In the genomic region with DNA sequence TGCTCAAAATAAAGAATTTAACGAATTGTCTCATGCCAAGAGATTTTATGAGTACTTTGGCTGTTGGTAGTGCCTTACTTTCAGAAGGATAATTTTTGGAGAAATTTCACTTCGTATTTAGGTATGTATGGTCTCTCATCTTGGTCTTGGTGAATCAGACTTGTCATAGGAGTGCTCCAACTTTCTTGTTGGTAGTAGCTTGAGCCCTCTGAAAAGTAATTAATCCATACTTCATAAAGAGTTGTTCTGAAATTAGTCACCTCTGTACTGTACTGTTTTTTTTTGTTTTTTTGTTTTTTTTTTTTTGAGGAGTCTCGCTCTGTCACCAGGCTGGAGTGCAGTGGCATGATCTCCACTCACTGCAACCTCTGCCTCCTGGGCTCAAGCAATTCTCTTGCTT, we compare ENCODE assay signal across 27 cellular contexts. TPM values are rescaled to one million over a fixed set of nuclear protein-coding genes. Genes with fewer than 3 reads are reported as not detected.
A peak's percentile ranks its signal among the peaks of the same experiment; 100 is the strongest.
DNase-seq lines count a peak whose midpoint lies in the region; ATAC-seq and TF ChIP-seq lines count a peak whose summit lies in the region.
"Had no signal": no experiment of that assay in that cellular context is flagged by ENCODE, and none has a peak within 500 bp of the region (broad histone marks: within the 10 kb centered on the region; RNA-seq: fewer than 3 reads in every experiment).

No MANE protein-coding gene starts in this region.

- POLR2A ChIA-PET in CD8-positive, alpha-beta memory T cell (lab: Charles Lee): no interaction called here

- DNase-seq in GM06990 (ENCODE audit: extremely low read depth, insufficient read length): peak; percentile 26
- no peak for DNase-seq in activated T-helper 1 cell treated with anti-CD3 and anti-CD28 coated beads, Interleukin-12 subunit alpha, Interleukin-12 subunit beta, Interleukin-2, Interleukin-4 antibody, amounts not matched to agents 30 ng/mL and 10 ng/mL and 1 ng/mL, durations not matched to agents 14 hours and 24 hours and 36 hours (ENCODE audit: low spot score)
- no peak for DNase-seq in lower lobe of right lung
- no peak for DNase-seq in NCI-H446 (lab: John Stamatoyannopoulos, UW)
- DNase-seq in NCI-H2196 (lab: John Stamatoyannopoulos, UW; ENCODE audit: unreplicated experiment): no peak
- DNase-seq in CD8-positive, alpha-beta memory T cell: no peak
- DNase-seq: activated CD4-positive, CD25-positive, alpha-beta regulatory T cell; activated CD8-positive, alpha-beta T cell treated with anti-CD3 and anti-CD28 coated beads, Interleukin-2, amount 10 ng/mL, durations not matched to agents 7 days and 5 days; activated naive CD4-positive, alpha-beta T cell treated with Interleukin-2 at 50 U/mL for 16 hours; amniotic stem cell; head of caudate nucleus; IMR-90; kidney glomerular epithelial cell; mucosa of descending colon; NCI-H1105; NCI-H1930; NCI-H526 treated with DMSO at 0.1 percent for 48 hours; nephron progenitor cell; pancreas; retina; stimulated activated CD4-positive, alpha-beta T cell treated with anti-CD3 and anti-CD28 coated beads, Interleukin-1b, Interleukin-23, amount 100 ng/mL, for 48 hours; T-cell had no signal

- H3K4me3 Mint-ChIP-seq in activated T-helper 1 cell treated with anti-CD3 and anti-CD28 coated beads, Interleukin-12 subunit alpha, Interleukin-12 subunit beta, Interleukin-2, Interleukin-4 antibody, amounts not matched to agents 30 ng/mL and 10 ng/mL and 1 ng/mL, durations not matched to agents 14 hours and 24 hours and 36 hours: no peak overlapping the region
- H3K4me3 Mint-ChIP-seq in CD8-positive, alpha-beta memory T cell: no peak overlapping the region
- H3K4me3 Mint-ChIP-seq: activated CD8-positive, alpha-beta T cell treated with anti-CD3 and anti-CD28 coated beads, Interleukin-2, amount 10 ng/mL, durations not matched to agents 7 days and 5 days; nephron progenitor cell; T-cell; type B pancreatic cell had no signal

- TF ChIP-seq CTCF in GM06990 (IDR thresholded peaks at IDR 0.05; ENCODE audit: insufficient read depth, low read length, poor library complexity, severe bottlenecking) (no peak), lower lobe of right lung (IDR thresholded peaks at IDR 0.05) (no peak)

- peaks cover 65% of the 10 kb centered on the region for H3K4me1 Mint-ChIP-seq in activated T-helper 1 cell treated with anti-CD3 and anti-CD28 coated beads, Interleukin-12 subunit alpha, Interleukin-12 subunit beta, Interleukin-2, Interleukin-4 antibody, amounts not matched to agents 30 ng/mL and 10 ng/mL and 1 ng/mL, durations not matched to agents 14 hours and 24 hours and 36 hours (ENCODE audit: low read depth)
- H3K4me1 Mint-ChIP-seq in CD8-positive, alpha-beta memory T cell: peaks cover 12 to 22% (median 20%) of the 10 kb centered on the region in 3 donors

- peak overlapping the region; percentile 56 for H3K27ac Mint-ChIP-seq in activated T-helper 1 cell treated with anti-CD3 and anti-CD28 coated beads, Interleukin-12 subunit alpha, Interleukin-12 subunit beta, Interleukin-2, Interleukin-4 antibody, amounts not matched to agents 30 ng/mL and 10 ng/mL and 1 ng/mL, durations not matched to agents 14 hours and 24 hours and 36 hours
- no peak overlapping the region for H3K27ac Mint-ChIP-seq in CD8-positive, alpha-beta memory T cell
- H3K27ac Mint-ChIP-seq: activated CD8-positive, alpha-beta T cell treated with anti-CD3 and anti-CD28 coated beads, Interleukin-2, amount 10 ng/mL, durations not matched to agents 7 days and 5 days; nephron progenitor cell; T-cell; type B pancreatic cell had no signal

- H3K27me3 ChIP-seq in BLaER1 (no peaks in the 10 kb centered on the region), GM06990 (replicated peaks; ENCODE audit: control insufficient read depth, insufficient read depth, low read length) (no peaks in the 10 kb centered on the region), lower lobe of right lung (ENCODE audit: low read depth) (no peaks in the 10 kb centered on the region)
- H3K27me3 ChIP-seq in CD8-positive, alpha-beta memory T cell (ENCODE audit: insufficient read depth, low read length, poor library complexity, severe bottlenecking): no peaks in the 10 kb centered on the region
- H3K27me3 ChIP-seq: pancreas had no signal

- no peaks in the 10 kb centered on the region for H3K27me3 Mint-ChIP-seq in activated T-helper 1 cell treated with anti-CD3 and anti-CD28 coated beads, Interleukin-12 subunit alpha, Interleukin-12 subunit beta, Interleukin-2, Interleukin-4 antibody, amounts not matched to agents 30 ng/mL and 10 ng/mL and 1 ng/mL, durations not matched to agents 14 hours and 24 hours and 36 hours (ENCODE audit: insufficient read depth)
- H3K27me3 Mint-ChIP-seq in CD8-positive, alpha-beta memory T cell: no peaks in the 10 kb centered on the region
- H3K27me3 Mint-ChIP-seq: T-cell, type B pancreatic cell had no signal

- intact Hi-C loops in activated T-helper 1 cell treated with anti-CD3 and anti-CD28 coated beads, Interleukin-12 subunit alpha, Interleukin-12 subunit beta, Interleukin-2, Interleukin-4 antibody, amounts not matched to agents 30 ng/mL and 10 ng/mL and 1 ng/mL, durations not matched to agents 14 hours and 24 hours and 36 hours (cut with micrococcal nuclease): no loop called here
- intact Hi-C loops in lower lobe of right lung (cut with DNase I): no loop called here

- peaks cover 57% of the 10 kb centered on the region for H3K36me3 ChIP-seq in BLaER1
- H3K36me3 ChIP-seq in GM06990 (ENCODE audit: control insufficient read depth, insufficient read depth, low read length): no peaks in the 10 kb centered on the region
- H3K36me3 ChIP-seq in lower lobe of right lung: no peaks in the 10 kb centered on the region
- no peaks in the 10 kb centered on the region for H3K36me3 ChIP-seq in CD8-positive, alpha-beta memory T cell (ENCODE audit: insufficient read depth, low read length)
- H3K36me3 ChIP-seq: pancreas had no signal

- peaks cover 71% of the 10 kb centered on the region for H3K4me1 ChIP-seq in BLaER1
- peaks cover 51% of the 10 kb centered on the region for H3K4me1 ChIP-seq in lower lobe of right lung
- H3K4me1 ChIP-seq in CD8-positive, alpha-beta memory T cell (ENCODE audit: insufficient read depth, low read length): peaks cover 11% of the 10 kb centered on the region

- peak overlapping the region; percentile 62; the same call in 1 of the 2 replicates for H3K27ac ChIP-seq in BLaER1
- H3K27ac ChIP-seq in lower lobe of right lung: peak overlapping the region; percentile 38
- no peak overlapping the region for H3K27ac ChIP-seq in CD8-positive, alpha-beta memory T cell (ENCODE audit: low read depth, low read length)
- H3K27ac ChIP-seq: C4-2B had no signal

- H3K4me3 ChIP-seq in BLaER1 (no peak overlapping the region), GM06990 (replicated peaks; ENCODE audit: low read depth, low read length) (no peak overlapping the region), lower lobe of right lung (no peak overlapping the region)
- no peak overlapping the region for H3K4me3 ChIP-seq in CD8-positive, alpha-beta memory T cell (ENCODE audit: low read length)
- H3K4me3 ChIP-seq: lung, mucosa of descending colon, pancreas, smooth muscle cell had no signal

- peak overlapping the region; percentile 71 for H3K4me2 ChIP-seq in BLaER1

- H3K36me3 Mint-ChIP-seq in activated T-helper 1 cell treated with anti-CD3 and anti-CD28 coated beads, Interleukin-12 subunit alpha, Interleukin-12 subunit beta, Interleukin-2, Interleukin-4 antibody, amounts not matched to agents 30 ng/mL and 10 ng/mL and 1 ng/mL, durations not matched to agents 14 hours and 24 hours and 36 hours (ENCODE audit: low read depth): peaks cover 25% of the 10 kb centered on the region
- no peaks in the 10 kb centered on the region for H3K36me3 Mint-ChIP-seq in CD8-positive, alpha-beta memory T cell
- H3K36me3 Mint-ChIP-seq: T-cell had no signal

- ATAC-seq in lower lobe of right lung: no peak
- ATAC-seq: activated CD8-positive, alpha-beta T cell treated with anti-CD3 and anti-CD28 coated beads, Interleukin-2, amount 10 ng/mL, durations not matched to agents 7 days and 5 days; mucosa of descending colon; pancreas; T-cell had no signal

- no peak overlapping the region for H3K9ac ChIP-seq in BLaER1

- CTCF ChIA-PET in CD8-positive, alpha-beta memory T cell (lab: Charles Lee): interaction anchor here (1.7 to 2.9 kb wide), 3 partner anchors 8 to 101 kb away, joined by 4 to 11 read pairs (median 11); partner anchors contain the start of gene ZNRF1

- no peaks in the 10 kb centered on the region for H3K9me3 Mint-ChIP-seq in activated T-helper 1 cell treated with anti-CD3 and anti-CD28 coated beads, Interleukin-12 subunit alpha, Interleukin-12 subunit beta, Interleukin-2, Interleukin-4 antibody, amounts not matched to agents 30 ng/mL and 10 ng/mL and 1 ng/mL, durations not matched to agents 14 hours and 24 hours and 36 hours
- no peaks in the 10 kb centered on the region for H3K9me3 Mint-ChIP-seq in CD8-positive, alpha-beta memory T cell
- H3K9me3 Mint-ChIP-seq: T-cell, type B pancreatic cell had no signal

- H3K9me3 ChIP-seq in BLaER1 (peaks cover 43% of the 10 kb centered on the region), lower lobe of right lung (no peaks in the 10 kb centered on the region)
- no peaks in the 10 kb centered on the region for H3K9me3 ChIP-seq in CD8-positive, alpha-beta memory T cell (ENCODE audit: low read length)
- H3K9me3 ChIP-seq: mucosa of descending colon, pancreas had no signal

- H4K20me1 ChIP-seq in BLaER1: peaks cover 100% of the 10 kb centered on the region

RNA-seq across cellular contexts. Expression of gene ZNRF1, which starts 11.6 kb away (rescaled TPM):
- 51.2 and 52.2 TPM in 2 replicates for total RNA-seq in activated T-helper 1 cell treated with anti-CD3 and anti-CD28 coated beads, Interleukin-12 subunit alpha, Interleukin-12 subunit beta, Interleukin-2, Interleukin-4 antibody, amounts not matched to agents 30 ng/mL and 10 ng/mL and 1 ng/mL, durations not matched to agents 14 hours and 24 hours and 36 hours
- 23.5 TPM for total RNA-seq in lower lobe of right lung
- 10 to 100 TPM; 10.8 to 14.1 TPM for total RNA-seq in CD8-positive, alpha-beta memory T cell
- 2.2 TPM for polyA plus RNA-seq in CD8-positive, alpha-beta memory T cell

RNA-seq across cellular contexts. Expression of gene WDR59, which starts 25.5 kb away (rescaled TPM):
- total RNA-seq in activated T-helper 1 cell treated with anti-CD3 and anti-CD28 coated beads, Interleukin-12 subunit alpha, Interleukin-12 subunit beta, Interleukin-2, Interleukin-4 antibody, amounts not matched to agents 30 ng/mL and 10 ng/mL and 1 ng/mL, durations not matched to agents 14 hours and 24 hours and 36 hours: 85.9 and 95.3 TPM in 2 replicates
- 49.5 TPM for total RNA-seq in lower lobe of right lung
- 10 to 100 TPM; 55.9 to 56.5 TPM for total RNA-seq in CD8-positive, alpha-beta memory T cell
- 13.0 TPM for polyA plus RNA-seq in CD8-positive, alpha-beta memory T cell
